In genomic region chr5:63164838-63165237, GRCh38 we compare ENCODE assay signal across 1 cellular context.
TF ChIP-seq lines count a peak whose summit lies in the region.

No MANE protein-coding gene starts in this region.

TF ChIP-seq in GM23338, 12 proteins besides CTCF, POLR2A, EP300 and RAD21 (continued from another document):
- TF ChIP-seq ETS1 (IDR thresholded peaks at IDR 0.05) (no peak), CREB1 (CRISPR knock-in tag; IDR thresholded peaks at IDR 0.05; ENCODE audit: low read depth) (no peak), ZNF114 (CRISPR knock-in tag; IDR thresholded peaks at IDR 0.05) (no peak), ZNF462 (CRISPR knock-in tag; IDR thresholded peaks at IDR 0.05) (no peak), EZH2phosphoT487 (IDR thresholded peaks at IDR 0.05; ENCODE audit: unreplicated experiment) (no peak), NANOG (IDR thresholded peaks at IDR 0.05; ENCODE audit: borderline replicate concordance) (no peak)
